8 cellular contexts compared by ENCODE assay signal in the genomic region with DNA sequence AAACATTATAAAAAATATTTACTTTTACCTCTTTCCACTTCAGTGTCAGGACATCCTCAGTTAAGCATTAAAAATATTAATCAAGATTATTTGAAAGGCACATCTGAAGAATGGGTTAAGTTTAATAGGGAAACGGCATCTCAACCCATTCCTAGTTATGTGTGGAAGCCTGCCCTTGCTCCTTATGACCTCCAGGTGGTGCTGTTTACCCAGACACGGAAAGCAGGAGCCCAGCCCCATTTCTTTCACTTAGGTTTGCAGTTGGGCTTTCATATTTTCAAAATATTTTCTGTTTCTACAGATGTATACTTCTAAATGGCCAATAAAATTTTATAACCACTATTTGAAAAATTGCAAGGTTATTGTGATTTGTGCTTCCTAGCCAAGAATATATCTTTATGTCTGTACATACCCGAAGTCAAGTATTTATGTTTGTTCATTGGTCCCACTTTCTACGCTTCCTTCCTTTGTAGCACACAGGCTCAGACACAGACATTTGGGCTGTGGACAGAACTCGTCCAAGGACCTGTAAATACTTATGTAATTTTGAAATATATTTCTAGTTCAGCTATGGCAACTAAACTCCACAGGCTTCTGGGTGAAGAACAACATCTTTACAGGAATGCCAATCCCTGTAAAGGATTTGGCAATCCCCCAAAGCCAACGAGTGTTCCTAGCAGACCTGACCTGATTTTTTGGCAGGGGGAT.
A peak's percentile ranks its signal among the peaks of the same experiment; 100 is the strongest.
DNase-seq lines count a peak whose midpoint lies in the region; ATAC-seq, FAIRE-seq and TF ChIP-seq lines count a peak whose summit lies in the region.

No MANE protein-coding gene starts in this region.

- DNase-seq in SHP77 (lab: John Stamatoyannopoulos, UW) (peak; percentile 56 to 59), SHP77 treated with DMSO at 0.1 percent for 48 hours (lab: John Stamatoyannopoulos, UW) (no peak), NCI-H146 (lab: John Stamatoyannopoulos, UW) (peak; percentile 20), dedifferentiated amniotic fluid mesenchymal stem cell (ENCODE audit: extremely low spot score) (peak; percentile 80)
- peak; percentile 34 for DNase-seq in stimulated activated CD8-positive, alpha-beta memory T cell treated with anti-CD3 and anti-CD28 coated beads, Interleukin-4, amount 100 ng/mL, for 48 hours

- no peak overlapping the region for H3K4me3 ChIP-seq in liver (ENCODE audit: low read depth in 1 of 3, low read length in 3 of 3)

- peak; percentile 97 to 99 for TF ChIP-seq RAD21 in liver (IDR thresholded peaks at IDR 0.05)

- H3K9ac ChIP-seq in liver (ENCODE audit: low read depth in 1 of 2, low read length in 2 of 2): no peak overlapping the region

- peak; percentile 79 for FAIRE-seq in TTC549 (lab: Jason Lieb, UNC)

- H3K36me3 ChIP-seq in liver (ENCODE audit: control insufficient read depth in 4 of 4, insufficient read depth in 3 of 4, low read depth in 1 of 4, low read length in 3 of 4): no peaks in the 10 kb centered on the region

- H3K27ac ChIP-seq in liver (ENCODE audit: low read depth in 1 of 2, low read length in 2 of 2): no peak overlapping the region

- 24% methylated on average over 6 of the region's 6 CpGs for WGBS in liver

- peaks cover 1 to 31% (median 25%) of the 10 kb centered on the region in 4 donors for H3K4me1 ChIP-seq in liver (ENCODE audit: control insufficient read depth in 4 of 4, insufficient read depth in 4 of 4, low read length in 3 of 4)

- H3K27me3 ChIP-seq in liver (ENCODE audit: control insufficient read depth in 4 of 4, insufficient read depth in 4 of 4, low read length in 3 of 4): no peaks in the 10 kb centered on the region

- ATAC-seq in HG02610 (IDR thresholded peaks at IDR 0.05; ENCODE audit: unreplicated experiment): peak; percentile 60

- H3K9me3 ChIP-seq in liver (ENCODE audit: control insufficient read depth in 4 of 4, low read length in 3 of 4): no peaks in the 10 kb centered on the region

- TF ChIP-seq CTCF in liver (IDR thresholded peaks at IDR 0.05; ENCODE audit: low read depth, low read length, missing input control): peak; percentile 98

TF ChIP-seq in liver, 16 proteins besides CTCF, POLR2A, EP300 and RAD21:
- no peak for TF ChIP-seq SP1 (IDR thresholded peaks at IDR 0.05)
- TF ChIP-seq TAF1 (conservative IDR thresholded peaks at IDR 0.05): no peak
- TF ChIP-seq, protein P1, sequence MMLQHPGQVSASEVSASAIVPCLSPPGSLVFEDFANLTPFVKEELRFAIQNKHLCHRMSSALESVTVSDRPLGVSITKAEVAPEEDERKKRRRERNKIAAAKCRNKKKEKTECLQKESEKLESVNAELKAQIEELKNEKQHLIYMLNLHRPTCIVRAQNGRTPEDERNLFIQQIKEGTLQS (IDR thresholded peaks at IDR 0.05): no peak
- TF ChIP-seq, protein P2, sequence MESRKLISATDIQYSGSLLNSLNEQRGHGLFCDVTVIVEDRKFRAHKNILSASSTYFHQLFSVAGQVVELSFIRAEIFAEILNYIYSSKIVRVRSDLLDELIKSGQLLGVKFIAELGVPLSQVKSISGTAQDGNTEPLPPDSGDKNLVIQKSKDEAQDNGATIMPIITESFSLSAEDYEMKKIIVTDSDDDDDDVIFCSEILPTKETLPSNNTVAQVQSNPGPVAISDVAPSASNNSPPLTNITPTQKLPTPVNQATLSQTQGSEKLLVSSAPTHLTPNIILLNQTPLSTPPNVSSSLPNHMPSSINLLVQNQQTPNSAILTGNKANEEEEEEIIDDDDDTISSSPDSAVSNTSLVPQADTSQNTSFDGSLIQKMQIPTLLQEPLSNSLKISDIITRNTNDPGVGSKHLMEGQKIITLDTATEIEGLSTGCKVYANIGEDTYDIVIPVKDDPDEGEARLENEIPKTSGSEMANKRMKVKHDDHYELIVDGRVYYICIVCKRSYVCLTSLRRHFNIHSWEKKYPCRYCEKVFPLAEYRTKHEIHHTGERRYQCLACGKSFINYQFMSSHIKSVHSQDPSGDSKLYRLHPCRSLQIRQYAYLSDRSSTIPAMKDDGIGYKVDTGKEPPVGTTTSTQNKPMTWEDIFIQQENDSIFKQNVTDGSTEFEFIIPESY (IDR thresholded peaks at IDR 0.05): no peak
- TF ChIP-seq NR2F2 (IDR thresholded peaks at IDR 0.05): no peak
- TF ChIP-seq JUND (IDR thresholded peaks at IDR 0.05): no peak
- TF ChIP-seq, protein P3, sequence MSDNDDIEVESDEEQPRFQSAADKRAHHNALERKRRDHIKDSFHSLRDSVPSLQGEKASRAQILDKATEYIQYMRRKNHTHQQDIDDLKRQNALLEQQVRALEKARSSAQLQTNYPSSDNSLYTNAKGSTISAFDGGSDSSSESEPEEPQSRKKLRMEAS (IDR thresholded peaks at IDR 0.05): no peak
- no peak for TF ChIP-seq EGR1 (IDR thresholded peaks at IDR 0.05; ENCODE audit: low read depth in 2 of 2)
- TF ChIP-seq RXRA (IDR thresholded peaks at IDR 0.05): no peak
- TF ChIP-seq, protein P4, sequence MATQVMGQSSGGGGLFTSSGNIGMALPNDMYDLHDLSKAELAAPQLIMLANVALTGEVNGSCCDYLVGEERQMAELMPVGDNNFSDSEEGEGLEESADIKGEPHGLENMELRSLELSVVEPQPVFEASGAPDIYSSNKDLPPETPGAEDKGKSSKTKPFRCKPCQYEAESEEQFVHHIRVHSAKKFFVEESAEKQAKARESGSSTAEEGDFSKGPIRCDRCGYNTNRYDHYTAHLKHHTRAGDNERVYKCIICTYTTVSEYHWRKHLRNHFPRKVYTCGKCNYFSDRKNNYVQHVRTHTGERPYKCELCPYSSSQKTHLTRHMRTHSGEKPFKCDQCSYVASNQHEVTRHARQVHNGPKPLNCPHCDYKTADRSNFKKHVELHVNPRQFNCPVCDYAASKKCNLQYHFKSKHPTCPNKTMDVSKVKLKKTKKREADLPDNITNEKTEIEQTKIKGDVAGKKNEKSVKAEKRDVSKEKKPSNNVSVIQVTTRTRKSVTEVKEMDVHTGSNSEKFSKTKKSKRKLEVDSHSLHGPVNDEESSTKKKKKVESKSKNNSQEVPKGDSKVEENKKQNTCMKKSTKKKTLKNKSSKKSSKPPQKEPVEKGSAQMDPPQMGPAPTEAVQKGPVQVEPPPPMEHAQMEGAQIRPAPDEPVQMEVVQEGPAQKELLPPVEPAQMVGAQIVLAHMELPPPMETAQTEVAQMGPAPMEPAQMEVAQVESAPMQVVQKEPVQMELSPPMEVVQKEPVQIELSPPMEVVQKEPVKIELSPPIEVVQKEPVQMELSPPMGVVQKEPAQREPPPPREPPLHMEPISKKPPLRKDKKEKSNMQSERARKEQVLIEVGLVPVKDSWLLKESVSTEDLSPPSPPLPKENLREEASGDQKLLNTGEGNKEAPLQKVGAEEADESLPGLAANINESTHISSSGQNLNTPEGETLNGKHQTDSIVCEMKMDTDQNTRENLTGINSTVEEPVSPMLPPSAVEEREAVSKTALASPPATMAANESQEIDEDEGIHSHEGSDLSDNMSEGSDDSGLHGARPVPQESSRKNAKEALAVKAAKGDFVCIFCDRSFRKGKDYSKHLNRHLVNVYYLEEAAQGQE (IDR thresholded peaks at IDR 0.05): no peak
- TF ChIP-seq YY1 (IDR thresholded peaks at IDR 0.05): no peak
- no peak for TF ChIP-seq HNF4G (IDR thresholded peaks at IDR 0.05)
- TF ChIP-seq HNF4A (conservative IDR thresholded peaks at IDR 0.05): no peak
- TF ChIP-seq FOXA2 (IDR thresholded peaks at IDR 0.05): no peak
- no peak for TF ChIP-seq GABPA (IDR thresholded peaks at IDR 0.05 in 1 of 2, conservative IDR thresholded peaks at IDR 0.05 in 1 of 2)
- TF ChIP-seq FOXA1 (IDR thresholded peaks at IDR 0.05): no peak
